Comparison of ENCODE assay signal across 1 cellular context in genomic region chr2:133326651-133327397, GRCh38.
TF ChIP-seq lines count a peak whose summit lies in the region.

No MANE protein-coding gene starts in this region.

TF ChIP-seq in IMR-90, 13 proteins besides CTCF, POLR2A, EP300 and RAD21 (continued from another document):
- no peak for TF ChIP-seq USF2 (IDR thresholded peaks at IDR 0.05; ENCODE audit: low read depth, low read length)
- TF ChIP-seq BHLHE40 (IDR thresholded peaks at IDR 0.05; ENCODE audit: low read depth, low read length), result no peak; the same call in 1 of the 2 replicates
- no peak for TF ChIP-seq RFX5 (IDR thresholded peaks at IDR 0.05; ENCODE audit: low read depth, low read length)
